In the genomic region with DNA sequence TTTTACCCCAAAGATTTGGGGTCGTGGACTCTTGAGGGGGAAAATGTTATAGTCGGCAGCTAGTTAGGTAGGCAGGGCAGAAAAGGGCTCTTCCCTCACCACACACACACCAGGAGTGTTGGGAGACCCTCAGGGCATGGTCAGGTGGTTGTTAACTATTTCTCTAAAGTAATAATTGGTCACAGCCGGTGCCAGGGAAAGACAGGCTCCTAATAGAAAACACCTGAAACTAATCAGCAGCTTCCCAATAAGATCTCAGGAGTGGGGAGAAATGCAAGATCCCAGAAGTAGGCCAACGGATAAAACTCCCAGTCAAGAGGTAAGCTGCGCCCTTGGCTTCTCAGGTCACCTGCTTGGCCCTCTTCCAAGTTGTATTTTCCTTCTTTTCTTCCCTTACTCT, we compare ENCODE assay signal across 24 cellular contexts.
"Had no signal": no experiment of that assay in that cellular context is flagged by ENCODE, and none has a peak within 500 bp of the region (broad histone marks: within the 10 kb centered on the region; RNA-seq: fewer than 3 reads in every experiment).

No MANE protein-coding gene starts in this region.

- DNase-seq: activated CD4-positive, alpha-beta memory T cell treated with anti-CD3 and anti-CD28 coated beads for 36 hours; activated CD4-positive, alpha-beta T cell treated with anti-CD3 and anti-CD28 coated beads for 36 hours; activated CD4-positive, alpha-beta T cell treated with anti-CD3 and anti-CD28 coated beads, Interleukin-2, amount 10 ng/mL, durations not matched to agents 24 days and 14 days; activated CD4-positive, CD25-positive, alpha-beta regulatory T cell; activated CD4-positive, CD25-positive, alpha-beta regulatory T cell treated with anti-CD3 and anti-CD28 coated beads, Interleukin-2, amount 50 U/mL, for 72 hours; activated CD8-positive, alpha-beta memory T cell treated with anti-CD3 and anti-CD28 coated beads, Interleukin-2, amount 50 U/mL, for 48 hours; activated CD8-positive, alpha-beta T cell treated with anti-CD3 and anti-CD28 coated beads, Interleukin-2, amount 10 ng/mL, durations not matched to agents 7 days and 5 days; activated gamma-delta T cell; activated naive CD4-positive, alpha-beta T cell; activated naive CD4-positive, alpha-beta T cell treated with anti-CD3 and anti-CD28 coated beads, Interleukin-2, amount 10 ng/mL, durations not matched to agents 7 days and 5 days; activated naive CD8-positive, alpha-beta T cell treated with anti-CD3 and anti-CD28 coated beads, Interleukin-2, amount 10 ng/mL, durations not matched to agents 7 days and 5 days; activated T-cell treated with anti-CD3 and anti-CD28 coated beads for 4 hours; activated T-cell treated with anti-CD3 and anti-CD28 coated beads, Interleukin-2, amount 50 U/mL, for 24 hours; activated T-cell treated with anti-CD3 and anti-CD28 coated beads, Interleukin-2, amount 50 U/mL, for 72 hours; brain microvascular endothelial cell; dorsolateral prefrontal cortex; effector memory CD4-positive, alpha-beta T cell; endodermal cell; foreskin fibroblast; T-helper 17 cell; T1000 had no signal

- ATAC-seq: activated CD4-positive, alpha-beta T cell treated with anti-CD3 and anti-CD28 coated beads for 36 hours; activated CD8-positive, alpha-beta T cell treated with anti-CD3 and anti-CD28 coated beads, Interleukin-2, amount 10 ng/mL, durations not matched to agents 7 days and 5 days; activated naive CD4-positive, alpha-beta T cell treated with anti-CD3 and anti-CD28 coated beads, Interleukin-2, amount 50 U/mL, for 72 hours; activated T-cell treated with anti-CD3 and anti-CD28 coated beads, Interleukin-2, amount 50 U/mL, for 72 hours; esophagus mucosa; T-helper 17 cell had no signal

- H3K4me3 ChIP-seq: coronary artery, dorsolateral prefrontal cortex had no signal

- H3K27ac ChIP-seq: brain microvascular endothelial cell, coronary artery, dorsolateral prefrontal cortex had no signal

- H3K36me3 ChIP-seq: brain microvascular endothelial cell had no signal

- H3K27me3 ChIP-seq: brain microvascular endothelial cell, dorsolateral prefrontal cortex had no signal
